ENCODE assay signal across 8 cellular contexts in genomic region chr3:184361932-184362667, GRCh38. TPM values are rescaled to one million over a fixed set of nuclear protein-coding genes. Genes with fewer than 3 reads are reported as not detected.
DNase-seq lines count a peak whose midpoint lies in the region; ATAC-seq and TF ChIP-seq lines count a peak whose summit lies in the region.

No MANE protein-coding gene starts in this region.

- TF ChIP-seq CTCF in AG10803 (conservative IDR thresholded peaks at IDR 0.05; ENCODE audit: low read length) (no peak), ascending aorta (IDR thresholded peaks at IDR 0.05) (no peak)

- peaks cover 11 to 15% (median 12%) of the 10 kb centered on the region in 3 donors for H3K4me1 Mint-ChIP-seq in IgD-negative memory B cell

- H3K4me3 ChIP-seq in AG10803 (ENCODE audit: low read length) (peak overlapping the region; percentile 85), ascending aorta (peak overlapping the region; percentile 64 to 78)

- H3K36me3 Mint-ChIP-seq in IgD-negative memory B cell = no peaks in the 10 kb centered on the region

- H3K36me3 ChIP-seq in ascending aorta = peaks cover 8 to 25% of the 10 kb centered on the region in 2 donors

- DNase-seq in AG10803 (ENCODE audit: low read depth) = peak; percentile 47
- DNase-seq in SK-N-DZ (ENCODE audit: low spot score) = peak; percentile 54
- DNase-seq in ascending aorta (ENCODE audit: low spot score in 2 of 2) = peak; percentile 35 to 84
- DNase-seq in hippocampal formation (lab: John Stamatoyannopoulos, UW) = peak; percentile 82 to 85
- no peak for DNase-seq in sciatic nerve (ENCODE audit: low spot score)

- H3K9me3 ChIP-seq in ascending aorta = no peaks in the 10 kb centered on the region

- H3K4me3 Mint-ChIP-seq in IgD-negative memory B cell = peak overlapping the region; percentile 92 to 99 (median 94)

- H3K27ac Mint-ChIP-seq in IgD-negative memory B cell = peak overlapping the region; percentile 80 to 98 (median 90)

- H3K9me3 Mint-ChIP-seq in IgD-negative memory B cell = no peaks in the 10 kb centered on the region

- no peaks in the 10 kb centered on the region for H3K27me3 Mint-ChIP-seq in IgD-negative memory B cell

- ATAC-seq in GM18909 (IDR thresholded peaks at IDR 0.05; ENCODE audit: poor library complexity, unreplicated experiment) (peak; percentile 1), sciatic nerve (peak; percentile 62), HG02973 (IDR thresholded peaks at IDR 0.05; ENCODE audit: unreplicated experiment) (no peak)

- peaks cover 5 to 15% of the 10 kb centered on the region in 2 donors for H3K4me1 ChIP-seq in ascending aorta

- peak overlapping the region; percentile 99 to 100 for H3K27ac ChIP-seq in ascending aorta

- intact Hi-C loops in ascending aorta (cut with DNase I) (loop anchor here (1.0 to 10.0 kb wide), 6 partner anchors 27 to 413 kb away; partner anchors contain the start of genes ABCC5, ABCF3 and PSMD2), sciatic nerve (cut with DNase I) (no loop called here)

- H3K27me3 ChIP-seq in ascending aorta = no peaks in the 10 kb centered on the region

RNA-seq across cellular contexts. Expression of gene POLR2H, which starts 0.6 kb away (rescaled TPM):
- polyA plus RNA-seq in IgD-negative memory B cell = 40.8 TPM
- 212 and 257 TPM in 2 replicates for polyA plus RNA-seq in SK-N-DZ (2014; cell fraction: cytosol; rRNA removed)
- 178 and 207 TPM in 2 replicates for polyA plus RNA-seq in SK-N-DZ (2014; cell fraction: nucleus; rRNA removed)
- total RNA-seq in ascending aorta (26.0 TPM), sciatic nerve (57.8 TPM)

RNA-seq across cellular contexts. Expression of gene CLCN2, which starts 0.7 kb away (rescaled TPM):
- 0.53 TPM for polyA plus RNA-seq in IgD-negative memory B cell
- 10.6 and 18.8 TPM in 2 replicates for polyA plus RNA-seq in SK-N-DZ (2014; cell fraction: cytosol; rRNA removed)
- polyA plus RNA-seq in SK-N-DZ (2014; cell fraction: nucleus; rRNA removed) = 85.0 and 92.0 TPM in 2 replicates
- total RNA-seq in ascending aorta = 31.2 TPM
- 24.5 TPM for total RNA-seq in sciatic nerve

RNA-seq across cellular contexts. Expression of gene THPO, which starts 15.9 kb away (rescaled TPM):
- polyA plus RNA-seq in IgD-negative memory B cell = 0.14 TPM
- 2.1 and 3.2 TPM in 2 replicates for polyA plus RNA-seq in SK-N-DZ (2014; cell fraction: cytosol; rRNA removed)
- 1.5 and 5.1 TPM in 2 replicates for polyA plus RNA-seq in SK-N-DZ (2014; cell fraction: nucleus; rRNA removed)
- total RNA-seq in ascending aorta = not detected
- total RNA-seq in sciatic nerve = 1.2 TPM

RNA-seq across cellular contexts. Expression of gene CHRD, which starts 17.8 kb away (rescaled TPM):
- not detected for polyA plus RNA-seq in IgD-negative memory B cell
- polyA plus RNA-seq in SK-N-DZ (2014; cell fraction: cytosol; rRNA removed) = 6.1 and 15.3 TPM in 2 replicates
- 203 and 207 TPM in 2 replicates for polyA plus RNA-seq in SK-N-DZ (2014; cell fraction: nucleus; rRNA removed)
- total RNA-seq in ascending aorta (172 TPM), sciatic nerve (27.0 TPM)

RNA-seq across cellular contexts. Expression of gene FAM131A, which starts 24.7 kb away (rescaled TPM):
- polyA plus RNA-seq in IgD-negative memory B cell = 2.6 TPM
- polyA plus RNA-seq in SK-N-DZ (2014; cell fraction: cytosol; rRNA removed) = 39.7 and 60.4 TPM in 2 replicates
- 45.1 and 58.4 TPM in 2 replicates for polyA plus RNA-seq in SK-N-DZ (2014; cell fraction: nucleus; rRNA removed)
- 47.7 TPM for total RNA-seq in ascending aorta
- 22.6 TPM for total RNA-seq in sciatic nerve
